In genomic region chr5:141883184-141883947, GRCh38 we compare ENCODE assay signal across 8 cellular contexts. TPM values are rescaled to one million over a fixed set of nuclear protein-coding genes. Genes with fewer than 3 reads are reported as not detected.
DNase-seq lines count a peak whose midpoint lies in the region; ATAC-seq and TF ChIP-seq lines count a peak whose summit lies in the region.
"Had no signal": no experiment of that assay in that cellular context is flagged by ENCODE, and none has a peak within 500 bp of the region (broad histone marks: within the 10 kb centered on the region; RNA-seq: fewer than 3 reads in every experiment).

No MANE protein-coding gene starts in this region.

- H3K4me2 ChIP-seq in Karpas-422 (ENCODE audit: low read depth, low read length, poor library complexity, severe bottlenecking) = no peak overlapping the region

- no peak for TF ChIP-seq CTCF in WERI-Rb-1 (IDR thresholded peaks at IDR 0.05; ENCODE audit: low read depth, low read length)

- H3K27me3 ChIP-seq in Karpas-422 (ENCODE audit: low read length) (no peaks in the 10 kb centered on the region), WERI-Rb-1 (ENCODE audit: insufficient read depth, low read depth, severe bottlenecking) (peaks cover 15% of the 10 kb centered on the region)

- H3K4me1 ChIP-seq in Karpas-422 (ENCODE audit: low read length) = peaks cover 14% of the 10 kb centered on the region

- H4K20me1 ChIP-seq in Karpas-422 (ENCODE audit: insufficient read depth, low read depth, low read length) = no peaks in the 10 kb centered on the region

- DNase-seq in HEK293T (ENCODE audit: extremely low spot score) (peak; percentile 27), left cardiac atrium (peak; percentile 62), pons (ENCODE audit: low spot score) (peak; percentile 57), Karpas-422 (no peak), WERI-Rb-1 (no peak)
- peak; percentile 25 to 41 for DNase-seq in activated CD4-positive, alpha-beta T cell treated with anti-CD3 and anti-CD28 coated beads, Interleukin-2, amount 50 U/mL, for 48 hours

- no peak overlapping the region for H3K4me3 ChIP-seq in Karpas-422 (ENCODE audit: low read length)
- no peak overlapping the region for H3K4me3 ChIP-seq in WERI-Rb-1 (ENCODE audit: low read depth, low read length)

- CTCF ChIA-PET in HEK293T (lab: Yijun Ruan, JAX) = interaction anchor here (0.8 to 6.3 kb wide), 2 partner anchors 19 to 78 kb away, joined by 3 to 33 read pairs; no protein-coding TSS in a partner anchor

- intact Hi-C loops in left cardiac atrium (cut with DNase I) = loop anchor here in 1 of 2 donors (5.0 to 10.0 kb wide), 2 partner anchors 71 to 196 kb away; partner anchors contain the start of gene PCDH12

- POLR2A ChIA-PET in HEK293T (lab: Yijun Ruan, JAX) = interaction anchor here (7.4 kb wide), 1 partner anchor 39 kb away, joined by 47 read pairs; the partner anchor contains the start of gene DELE1

- H3K79me2 ChIP-seq in Karpas-422 (ENCODE audit: low read length) = no peaks in the 10 kb centered on the region

- H3K27ac ChIP-seq in Karpas-422 (ENCODE audit: low read length) = no peak overlapping the region
- no peak overlapping the region for H3K27ac ChIP-seq in WERI-Rb-1
- H3K27ac ChIP-seq: epithelial cell of prostate had no signal

- H3K36me3 ChIP-seq in Karpas-422 (ENCODE audit: insufficient read depth, low read length) (no peaks in the 10 kb centered on the region), WERI-Rb-1 (no peaks in the 10 kb centered on the region)

- ATAC-seq in left cardiac atrium (peak in 1 of 2 donors; percentile 8), GM18861 (IDR thresholded peaks at IDR 0.05; ENCODE audit: unreplicated experiment) (no peak)

- no peak overlapping the region for H2AFZ ChIP-seq in Karpas-422 (ENCODE audit: low read length)

- no peak overlapping the region for H3K9ac ChIP-seq in Karpas-422 (ENCODE audit: low read length)

- H3K9me3 ChIP-seq in Karpas-422 (ENCODE audit: low read length) = no peaks in the 10 kb centered on the region
- H3K9me3 ChIP-seq in WERI-Rb-1 (ENCODE audit: severe bottlenecking) = no peaks in the 10 kb centered on the region

- no peaks in the 10 kb centered on the region for H3K9me2 ChIP-seq in Karpas-422 (replicated peaks; ENCODE audit: insufficient read depth, low read length)

TF ChIP-seq in HEK293T, 16 proteins besides CTCF, POLR2A, EP300 and RAD21:
- TF ChIP-seq ZNF384 (IDR thresholded peaks at IDR 0.05) (no peak), BHLHE40 (IDR thresholded peaks at IDR 0.05; ENCODE audit: borderline replicate concordance) (no peak), FOXK2 (IDR thresholded peaks at IDR 0.05) (no peak), HDGF (IDR thresholded peaks at IDR 0.05; ENCODE audit: borderline replicate concordance) (no peak), CTBP1 (IDR thresholded peaks at IDR 0.05; ENCODE audit: borderline replicate concordance) (no peak), TARDBP (IDR thresholded peaks at IDR 0.05) (no peak), SP1 (IDR thresholded peaks at IDR 0.05) (no peak), SUZ12 (IDR thresholded peaks at IDR 0.05) (no peak), ARNT (IDR thresholded peaks at IDR 0.05) (no peak), L3MBTL2 (conservative IDR thresholded peaks at IDR 0.05) (no peak), ELF4 (IDR thresholded peaks at IDR 0.05) (no peak), FOXM1 (IDR thresholded peaks at IDR 0.05; ENCODE audit: borderline replicate concordance) (no peak), NFRKB (IDR thresholded peaks at IDR 0.05) (no peak), FOXA1 (IDR thresholded peaks at IDR 0.05) (no peak), LEF1 (IDR thresholded peaks at IDR 0.05; ENCODE audit: borderline replicate concordance) (no peak)

RNA-seq across cellular contexts. Expression of gene PCDH1, which starts 5.2 kb away (rescaled TPM):
- total RNA-seq in left cardiac atrium = 10 to 100 TPM; 20.7 to 36.0 TPM
- total RNA-seq in Karpas-422 (2014; rRNA removed; shearing (Covaris generic); ENCODE audit: low replicate concordance) = not detected in 2 replicates

RNA-seq across cellular contexts. Expression of gene DELE1, which starts 40.3 kb away (rescaled TPM):
- 10 to 100 TPM; 79.9 to 85.5 TPM for total RNA-seq in left cardiac atrium
- 100 and 124 TPM in 2 replicates for total RNA-seq in Karpas-422 (2014; rRNA removed; shearing (Covaris generic); ENCODE audit: low replicate concordance)

Comparison
In these comparisons a context has a peak if more than half of its experiments do, and no peak if none do; other contexts are left out.
1. DNase-seq: peak in HEK293T (single experiment), activated CD4-positive, alpha-beta T cell treated with anti-CD3 and anti-CD28 coated beads, Interleukin-2, amount 50 U/mL, for 48 hours (2 of 2), left cardiac atrium (single experiment) and pons (single experiment); none in Karpas-422 (single experiment) and WERI-Rb-1 (single experiment).
2. RNA of gene PCDH1, which starts 5.2 kb away (total RNA-seq): 20.7 to 36.0 TPM in left cardiac atrium; not detected in Karpas-422; every median in the first group is over 10 times any median in the second.